15 cellular contexts compared by ENCODE assay signal in genomic region chr14:30445394-30445793, GRCh38.
"Had no signal": no experiment of that assay in that cellular context is flagged by ENCODE, and none has a peak within 500 bp of the region (broad histone marks: within the 10 kb centered on the region; RNA-seq: fewer than 3 reads in every experiment).

No MANE protein-coding gene starts in this region.

- H3K4me1 Mint-ChIP-seq: stimulated activated naive B cell treated with anti-CD40 and anti-IgM and Interleukin-4, amounts not matched to agents 10 μg/mL and 1 μg/mL and 100 μg/mL, for 72 hours had no signal

- H3K36me3 ChIP-seq: colonic mucosa, neutrophil, thyroid gland had no signal

- H3K27ac Mint-ChIP-seq: activated CD8-positive, alpha-beta T cell treated with anti-CD3 and anti-CD28 coated beads for 36 hours; activated naive CD4-positive, alpha-beta T cell treated with anti-CD3 and anti-CD28 coated beads, Interleukin-2, amount 50 U/mL, for 72 hours; stimulated activated naive B cell treated with anti-CD40 and anti-IgM and Interleukin-4, amounts not matched to agents 10 μg/mL and 1 μg/mL and 100 μg/mL, for 72 hours; WTC11 had no signal

- H3K27me3 ChIP-seq: colonic mucosa, thyroid gland had no signal

- H3K9me3 ChIP-seq: colonic mucosa, neutrophil, thyroid gland had no signal

- H3K4me1 ChIP-seq: colonic mucosa had no signal

- H3K9me3 Mint-ChIP-seq: activated CD8-positive, alpha-beta T cell treated with anti-CD3 and anti-CD28 coated beads for 36 hours; activated naive CD4-positive, alpha-beta T cell treated with anti-CD3 and anti-CD28 coated beads, Interleukin-2, amount 50 U/mL, for 72 hours; activated T-cell treated with anti-CD3 and anti-CD28 coated beads, Interleukin-2, amount 50 U/mL, for 4 hours; stimulated activated naive B cell treated with anti-CD40 and anti-IgM and Interleukin-4, amounts not matched to agents 10 μg/mL and 1 μg/mL and 100 μg/mL, for 72 hours; WTC11 had no signal

- H3K4me3 ChIP-seq: colonic mucosa, thyroid gland had no signal

- ATAC-seq: activated CD8-positive, alpha-beta T cell treated with anti-CD3 and anti-CD28 coated beads for 36 hours; activated naive CD4-positive, alpha-beta T cell treated with anti-CD3 and anti-CD28 coated beads, Interleukin-2, amount 50 U/mL, for 72 hours; activated T-cell treated with anti-CD3 and anti-CD28 coated beads, Interleukin-2, amount 50 U/mL, for 4 hours; left colon; stimulated activated naive B cell treated with anti-CD40 and anti-IgM and Interleukin-4, amounts not matched to agents 10 μg/mL and 1 μg/mL and 100 μg/mL, for 72 hours; WTC11 had no signal

- H3K27ac ChIP-seq: colonic mucosa, neutrophil, thyroid gland had no signal

- DNase-seq: activated CD4-positive, alpha-beta T cell treated with anti-CD3 and anti-CD28 coated beads for 4 hours; activated CD8-positive, alpha-beta T cell treated with anti-CD3 and anti-CD28 coated beads for 36 hours; activated effector memory CD4-positive, alpha-beta T cell treated with anti-CD3 and anti-CD28 coated beads, Interleukin-2, amount 50 U/mL, for 16 hours; activated T-cell treated with anti-CD3 and anti-CD28 coated beads, Interleukin-2, amount 50 U/mL, for 4 hours; central memory CD4-positive, alpha-beta T cell; colonic mucosa; left colon; midbrain; stimulated activated CD4-positive, alpha-beta T cell treated with anti-CD3 and anti-CD28 coated beads, Interleukin-2, amount 100 ng/mL, for 48 hours; stimulated activated naive B cell treated with anti-CD40 and anti-IgM and Interleukin-4, amounts not matched to agents 10 μg/mL and 1 μg/mL and 100 μg/mL, for 72 hours; thyroid gland had no signal

- H3K4me3 Mint-ChIP-seq: activated CD8-positive, alpha-beta T cell treated with anti-CD3 and anti-CD28 coated beads for 36 hours; activated T-cell treated with anti-CD3 and anti-CD28 coated beads, Interleukin-2, amount 50 U/mL, for 4 hours; stimulated activated naive B cell treated with anti-CD40 and anti-IgM and Interleukin-4, amounts not matched to agents 10 μg/mL and 1 μg/mL and 100 μg/mL, for 72 hours; WTC11 had no signal

- FAIRE-seq: endometrium had no signal

- H3K36me3 Mint-ChIP-seq: activated naive CD4-positive, alpha-beta T cell treated with anti-CD3 and anti-CD28 coated beads, Interleukin-2, amount 50 U/mL, for 72 hours; stimulated activated naive B cell treated with anti-CD40 and anti-IgM and Interleukin-4, amounts not matched to agents 10 μg/mL and 1 μg/mL and 100 μg/mL, for 72 hours; WTC11 had no signal
